In the genomic region with DNA sequence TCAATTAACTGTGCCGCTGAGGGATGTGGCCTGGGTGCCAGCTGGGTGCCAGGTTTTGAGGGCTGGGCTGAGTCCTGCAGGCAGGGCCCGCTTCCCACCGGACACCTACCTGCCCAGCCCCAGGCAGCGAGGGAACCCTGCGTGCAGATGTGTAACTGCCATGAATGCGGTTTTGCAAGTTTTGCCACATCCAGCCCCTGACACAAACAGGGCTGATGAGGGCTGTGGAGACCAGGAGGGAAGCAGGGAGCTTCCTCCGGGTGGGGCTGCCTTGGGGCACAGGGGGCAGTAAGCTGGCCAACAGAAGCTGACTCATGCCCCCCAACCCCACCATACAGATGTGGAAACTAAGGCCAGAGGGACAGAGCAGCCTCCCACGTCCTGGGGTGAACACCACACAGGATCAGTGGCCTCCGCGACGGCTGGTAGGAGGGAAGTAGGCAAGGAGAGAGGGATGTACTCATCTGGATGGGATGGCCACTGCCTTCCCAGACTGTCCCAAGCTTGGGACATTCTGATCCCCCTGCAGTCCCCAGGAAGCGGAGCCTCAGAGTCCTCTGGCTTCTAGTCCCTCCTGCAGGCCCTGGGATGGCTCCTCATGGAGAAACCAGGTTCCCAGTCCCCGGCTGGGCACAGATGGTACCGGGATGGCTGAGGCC, we compare ENCODE assay signal across 1 cellular context.
TF ChIP-seq lines count a peak whose summit lies in the region.

No MANE protein-coding gene starts in this region.

TF ChIP-seq in HepG2, 621 proteins besides CTCF, POLR2A, EP300 and RAD21:
- TF ChIP-seq JUND (CRISPR knock-in tag; IDR thresholded peaks at IDR 0.05) (no peak), RBM39 (IDR thresholded peaks at IDR 0.05; ENCODE audit: low read depth, low read length, poor library complexity, severe bottlenecking) (peak; percentile 49), ZNF879 (CRISPR knock-in tag; IDR thresholded peaks at IDR 0.05) (peak; percentile 13; the same call in 1 of the 2 replicates), ADNP (CRISPR knock-in tag; IDR thresholded peaks at IDR 0.05) (no peak), ZNF468 (CRISPR knock-in tag; IDR thresholded peaks at IDR 0.05) (0 out of 2 replicates have a peak, but pooled peaks have one; percentile 21), TMF1 (CRISPR knock-in tag; IDR thresholded peaks at IDR 0.05; ENCODE audit: low read depth) (0 out of 2 replicates have a peak, but pooled peaks have one; percentile 35), BORCS8-MEF2B (CRISPR knock-in tag; IDR thresholded peaks at IDR 0.05) (0 out of 2 replicates have a peak, but pooled peaks have one; percentile 28), ERF (CRISPR knock-in tag; IDR thresholded peaks at IDR 0.05) (no peak), HIVEP1 (CRISPR knock-in tag; IDR thresholded peaks at IDR 0.05) (no peak), NFYC (CRISPR knock-in tag; IDR thresholded peaks at IDR 0.05) (no peak), HOXA3 (CRISPR knock-in tag; IDR thresholded peaks at IDR 0.05) (peak; percentile 33; the same call in 1 of the 2 replicates), ZNF530 (CRISPR knock-in tag; IDR thresholded peaks at IDR 0.05; ENCODE audit: low read depth) (no peak), ZNF629 (CRISPR knock-in tag; conservative IDR thresholded peaks at IDR 0.05) (0 out of 2 replicates have a peak, but pooled peaks have one; percentile 47), ZBTB38 (CRISPR knock-in tag; IDR thresholded peaks at IDR 0.05) (0 out of 2 replicates have a peak, but pooled peaks have one; percentile 26)
- TF ChIP-seq, protein P1, sequence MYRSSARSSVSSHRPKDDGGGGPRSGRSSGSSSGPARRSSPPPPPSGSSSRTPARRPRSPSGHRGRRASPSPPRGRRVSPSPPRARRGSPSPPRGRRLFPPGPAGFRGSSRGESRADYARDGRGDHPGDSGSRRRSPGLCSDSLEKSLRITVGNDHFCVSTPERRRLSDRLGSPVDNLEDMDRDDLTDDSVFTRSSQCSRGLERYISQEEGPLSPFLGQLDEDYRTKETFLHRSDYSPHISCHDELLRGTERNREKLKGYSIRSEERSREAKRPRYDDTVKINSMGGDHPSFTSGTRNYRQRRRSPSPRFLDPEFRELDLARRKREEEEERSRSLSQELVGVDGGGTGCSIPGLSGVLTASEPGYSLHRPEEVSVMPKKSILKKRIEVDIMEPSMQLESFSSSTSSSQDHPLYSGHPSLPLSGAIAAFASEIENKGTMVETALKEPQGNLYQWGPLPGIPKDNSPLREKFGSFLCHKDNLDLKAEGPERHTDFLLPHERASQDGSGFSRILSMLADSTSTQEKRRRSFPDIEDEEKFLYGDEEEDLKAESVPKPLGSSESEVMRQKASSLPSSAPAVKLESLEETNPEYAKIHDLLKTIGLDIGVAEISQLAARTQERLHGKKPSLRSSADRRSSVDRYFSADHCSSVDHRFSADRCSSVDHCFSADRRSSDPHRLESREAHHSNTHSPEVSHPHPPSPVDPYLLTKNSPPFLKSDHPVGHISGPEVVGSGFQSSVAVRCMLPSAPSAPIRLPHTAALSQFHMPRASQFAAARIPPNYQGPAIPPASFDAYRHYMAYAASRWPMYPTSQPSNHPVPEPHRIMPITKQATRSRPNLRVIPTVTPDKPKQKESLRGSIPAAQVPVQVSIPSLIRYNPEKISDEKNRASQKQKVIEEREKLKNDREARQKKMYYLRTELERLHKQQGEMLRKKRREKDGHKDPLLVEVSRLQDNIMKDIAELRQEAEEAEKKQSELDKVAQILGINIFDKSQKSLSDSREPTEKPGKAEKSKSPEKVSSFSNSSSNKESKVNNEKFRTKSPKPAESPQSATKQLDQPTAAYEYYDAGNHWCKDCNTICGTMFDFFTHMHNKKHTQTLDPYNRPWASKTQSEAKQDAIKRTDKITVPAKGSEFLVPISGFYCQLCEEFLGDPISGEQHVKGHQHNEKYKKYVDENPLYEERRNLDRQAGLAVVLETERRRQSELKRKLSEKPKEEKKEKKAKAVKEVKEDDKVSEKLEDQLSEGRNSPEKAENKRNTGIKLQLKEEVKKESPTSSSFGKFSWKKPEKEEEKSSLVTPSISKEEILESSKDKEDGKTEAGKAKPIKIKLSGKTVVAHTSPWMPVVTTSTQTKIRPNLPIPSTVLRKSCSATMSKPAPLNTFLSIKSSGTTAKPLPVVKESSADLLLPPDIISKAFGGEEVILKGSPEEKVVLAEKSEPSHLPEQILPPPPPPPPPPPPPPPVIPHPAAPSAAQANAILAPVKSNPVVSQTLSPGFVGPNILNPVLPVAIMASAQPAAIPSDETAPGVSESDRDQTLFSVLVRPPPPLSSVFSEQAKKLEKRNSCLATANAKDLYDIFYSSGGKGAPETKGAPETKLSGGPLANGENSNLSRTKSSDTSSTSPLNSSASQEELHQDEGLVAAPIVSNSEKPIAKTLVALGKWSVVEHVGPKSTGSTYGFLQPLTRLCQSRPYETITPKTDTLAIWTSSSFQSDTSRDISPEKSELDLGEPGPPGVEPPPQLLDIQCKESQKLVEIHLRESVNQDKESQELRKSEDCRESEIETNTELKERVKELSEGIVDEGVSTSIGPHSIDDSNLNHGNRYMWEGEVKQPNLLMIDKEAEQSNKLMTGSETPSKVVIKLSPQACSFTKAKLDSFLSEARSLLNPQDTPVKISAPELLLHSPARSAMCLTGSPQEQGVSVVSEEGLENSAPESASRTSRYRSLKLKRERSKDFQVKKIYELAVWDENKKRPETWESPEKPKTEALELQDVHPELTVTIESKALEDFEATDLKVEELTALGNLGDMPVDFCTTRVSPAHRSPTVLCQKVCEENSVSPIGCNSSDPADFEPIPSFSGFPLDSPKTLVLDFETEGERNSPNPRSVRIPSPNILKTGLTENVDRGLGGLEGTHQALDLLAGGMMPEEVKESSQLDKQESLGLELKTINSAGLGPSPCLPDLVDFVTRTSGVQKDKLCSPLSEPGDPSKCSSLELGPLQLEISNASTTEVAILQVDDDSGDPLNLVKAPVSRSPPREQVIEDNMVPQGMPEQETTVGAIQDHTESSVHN (CRISPR knock-in tag; IDR thresholded peaks at IDR 0.05), result 0 out of 2 replicates have a peak, but pooled peaks have one; percentile 36
- TF ChIP-seq, protein P2, sequence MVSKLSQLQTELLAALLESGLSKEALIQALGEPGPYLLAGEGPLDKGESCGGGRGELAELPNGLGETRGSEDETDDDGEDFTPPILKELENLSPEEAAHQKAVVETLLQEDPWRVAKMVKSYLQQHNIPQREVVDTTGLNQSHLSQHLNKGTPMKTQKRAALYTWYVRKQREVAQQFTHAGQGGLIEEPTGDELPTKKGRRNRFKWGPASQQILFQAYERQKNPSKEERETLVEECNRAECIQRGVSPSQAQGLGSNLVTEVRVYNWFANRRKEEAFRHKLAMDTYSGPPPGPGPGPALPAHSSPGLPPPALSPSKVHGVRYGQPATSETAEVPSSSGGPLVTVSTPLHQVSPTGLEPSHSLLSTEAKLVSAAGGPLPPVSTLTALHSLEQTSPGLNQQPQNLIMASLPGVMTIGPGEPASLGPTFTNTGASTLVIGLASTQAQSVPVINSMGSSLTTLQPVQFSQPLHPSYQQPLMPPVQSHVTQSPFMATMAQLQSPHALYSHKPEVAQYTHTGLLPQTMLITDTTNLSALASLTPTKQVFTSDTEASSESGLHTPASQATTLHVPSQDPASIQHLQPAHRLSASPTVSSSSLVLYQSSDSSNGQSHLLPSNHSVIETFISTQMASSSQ (IDR thresholded peaks at IDR 0.05; ENCODE audit: low read depth), result no peak
- TF ChIP-seq, protein P2 (CRISPR knock-in tag; IDR thresholded peaks at IDR 0.05; ENCODE audit: borderline replicate concordance), result 0 out of 2 replicates have a peak, but pooled peaks have one; percentile 29
- TF ChIP-seq, protein P3, sequence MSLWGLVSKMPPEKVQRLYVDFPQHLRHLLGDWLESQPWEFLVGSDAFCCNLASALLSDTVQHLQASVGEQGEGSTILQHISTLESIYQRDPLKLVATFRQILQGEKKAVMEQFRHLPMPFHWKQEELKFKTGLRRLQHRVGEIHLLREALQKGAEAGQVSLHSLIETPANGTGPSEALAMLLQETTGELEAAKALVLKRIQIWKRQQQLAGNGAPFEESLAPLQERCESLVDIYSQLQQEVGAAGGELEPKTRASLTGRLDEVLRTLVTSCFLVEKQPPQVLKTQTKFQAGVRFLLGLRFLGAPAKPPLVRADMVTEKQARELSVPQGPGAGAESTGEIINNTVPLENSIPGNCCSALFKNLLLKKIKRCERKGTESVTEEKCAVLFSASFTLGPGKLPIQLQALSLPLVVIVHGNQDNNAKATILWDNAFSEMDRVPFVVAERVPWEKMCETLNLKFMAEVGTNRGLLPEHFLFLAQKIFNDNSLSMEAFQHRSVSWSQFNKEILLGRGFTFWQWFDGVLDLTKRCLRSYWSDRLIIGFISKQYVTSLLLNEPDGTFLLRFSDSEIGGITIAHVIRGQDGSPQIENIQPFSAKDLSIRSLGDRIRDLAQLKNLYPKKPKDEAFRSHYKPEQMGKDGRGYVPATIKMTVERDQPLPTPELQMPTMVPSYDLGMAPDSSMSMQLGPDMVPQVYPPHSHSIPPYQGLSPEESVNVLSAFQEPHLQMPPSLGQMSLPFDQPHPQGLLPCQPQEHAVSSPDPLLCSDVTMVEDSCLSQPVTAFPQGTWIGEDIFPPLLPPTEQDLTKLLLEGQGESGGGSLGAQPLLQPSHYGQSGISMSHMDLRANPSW (CRISPR knock-in tag; IDR thresholded peaks at IDR 0.05; ENCODE audit: borderline replicate concordance), result no peak
